In genomic region chr19:40119380-40119779, GRCh38 we compare ENCODE assay signal across 1 cellular context.
A peak's percentile ranks its signal among the peaks of the same experiment; 100 is the strongest.
TF ChIP-seq lines count a peak whose summit lies in the region.

No MANE protein-coding gene starts in this region.

TF ChIP-seq in HepG2, 621 proteins besides CTCF, POLR2A, EP300 and RAD21 (continued from another document and continues in another):
- no peak for TF ChIP-seq SNAPC4 (CRISPR knock-in tag; IDR thresholded peaks at IDR 0.05)
- TF ChIP-seq KMT2B (CRISPR knock-in tag; IDR thresholded peaks at IDR 0.05): no peak
- TF ChIP-seq MAFG (CRISPR knock-in tag; IDR thresholded peaks at IDR 0.05): no peak
- TF ChIP-seq MXI1 (IDR thresholded peaks at IDR 0.05; ENCODE audit: borderline replicate concordance, low read depth, low read length): no peak
- TF ChIP-seq ARID4A (CRISPR knock-in tag; IDR thresholded peaks at IDR 0.05; ENCODE audit: borderline replicate concordance): no peak
- TF ChIP-seq MBNL3 (CRISPR knock-in tag; conservative IDR thresholded peaks at IDR 0.05): no peak
- TF ChIP-seq ZFP82 (CRISPR knock-in tag; IDR thresholded peaks at IDR 0.05; ENCODE audit: borderline replicate concordance): no peak
- no peak for TF ChIP-seq ZNF549 (CRISPR knock-in tag; IDR thresholded peaks at IDR 0.05)
- TF ChIP-seq SMARCE1 (IDR thresholded peaks at IDR 0.05; ENCODE audit: borderline replicate concordance): no peak
- TF ChIP-seq ZNF589 (CRISPR knock-in tag; conservative IDR thresholded peaks at IDR 0.05): no peak
- TF ChIP-seq MIER3 (CRISPR knock-in tag; IDR thresholded peaks at IDR 0.05; ENCODE audit: borderline replicate concordance): no peak
- TF ChIP-seq TBX3 (IDR thresholded peaks at IDR 0.05; ENCODE audit: borderline replicate concordance): no peak
- TF ChIP-seq FOXA3 (CRISPR knock-in tag; IDR thresholded peaks at IDR 0.05): peak; percentile 47; the same call in 1 of the 2 replicates
- TF ChIP-seq ZNF34 (CRISPR knock-in tag; IDR thresholded peaks at IDR 0.05; ENCODE audit: borderline replicate concordance): no peak
- no peak for TF ChIP-seq JARID2 (CRISPR knock-in tag; IDR thresholded peaks at IDR 0.05; ENCODE audit: insufficient replicate concordance)
- peak; percentile 14; the same call in 1 of the 2 replicates for TF ChIP-seq HDAC2 (CRISPR knock-in tag; IDR thresholded peaks at IDR 0.05)
- TF ChIP-seq PTBP1 (IDR thresholded peaks at IDR 0.05; ENCODE audit: low read depth, low read length, poor library complexity, severe bottlenecking): no peak
- TF ChIP-seq AGO1 (IDR thresholded peaks at IDR 0.05; ENCODE audit: low read depth, low read length, poor library complexity, severe bottlenecking): no peak
- TF ChIP-seq ATF3 (CRISPR knock-in tag; IDR thresholded peaks at IDR 0.05): no peak
- no peak for TF ChIP-seq ARNT (IDR thresholded peaks at IDR 0.05)
- TF ChIP-seq ZNF567 (CRISPR knock-in tag; IDR thresholded peaks at IDR 0.05; ENCODE audit: borderline replicate concordance): no peak
- 0 out of 2 replicates have a peak, but pooled peaks have one; percentile 3 for TF ChIP-seq ATF7 (IDR thresholded peaks at IDR 0.05)
- TF ChIP-seq ATF7 (CRISPR knock-in tag; IDR thresholded peaks at IDR 0.05): no peak
- peak; percentile 33; the same call in 1 of the 2 replicates for TF ChIP-seq SAP130 (CRISPR knock-in tag; IDR thresholded peaks at IDR 0.05; ENCODE audit: low read depth)
- TF ChIP-seq ZNF724P (CRISPR knock-in tag; IDR thresholded peaks at IDR 0.05; ENCODE audit: borderline replicate concordance): no peak
- TF ChIP-seq GMEB2 (CRISPR knock-in tag; IDR thresholded peaks at IDR 0.05; ENCODE audit: low read depth): no peak
- no peak for TF ChIP-seq ZBTB38 (CRISPR knock-in tag; IDR thresholded peaks at IDR 0.05)
- no peak for TF ChIP-seq DDIT3 (CRISPR knock-in tag; IDR thresholded peaks at IDR 0.05)
- no peak for TF ChIP-seq FUBP1 (CRISPR knock-in tag; IDR thresholded peaks at IDR 0.05; ENCODE audit: borderline replicate concordance)
- no peak for TF ChIP-seq SRSF4 (IDR thresholded peaks at IDR 0.05; ENCODE audit: low read depth, low read length, poor library complexity, severe bottlenecking)
- no peak for TF ChIP-seq ESRRA (CRISPR knock-in tag; IDR thresholded peaks at IDR 0.05; ENCODE audit: low read depth)
- no peak for TF ChIP-seq E2F5 (CRISPR knock-in tag; conservative IDR thresholded peaks at IDR 0.05)
- no peak for TF ChIP-seq ZNF430 (CRISPR knock-in tag; IDR thresholded peaks at IDR 0.05)
- TF ChIP-seq ZNF574 (CRISPR knock-in tag; IDR thresholded peaks at IDR 0.05): no peak
- TF ChIP-seq RBAK (CRISPR knock-in tag; IDR thresholded peaks at IDR 0.05): no peak
- no peak for TF ChIP-seq ZBTB42 (CRISPR knock-in tag; IDR thresholded peaks at IDR 0.05)
- no peak for TF ChIP-seq NPAS2 (CRISPR knock-in tag; IDR thresholded peaks at IDR 0.05; ENCODE audit: borderline replicate concordance)
- TF ChIP-seq ZNF354B (CRISPR knock-in tag; IDR thresholded peaks at IDR 0.05): no peak
